Comparison of ENCODE assay signal across 1 cellular context in genomic region chr4:145097821-145098674, GRCh38.
TF ChIP-seq lines count a peak whose summit lies in the region.

Gene ABCE1 (plus strand): TSS chr4:145098311. CDS start chr4:145104413, 6,102 bp downstream.
Gene ANAPC10 (minus strand): TSS chr4:145098196. CDS start chr4:145096099, 2,097 bp downstream.

TF ChIP-seq in HepG2, 621 proteins besides CTCF, POLR2A, EP300 and RAD21 (continued from another document and continues in another):
- TF ChIP-seq GMEB1 (CRISPR knock-in tag; IDR thresholded peaks at IDR 0.05; ENCODE audit: borderline replicate concordance) (peak; percentile 98), KIAA2018 (CRISPR knock-in tag; IDR thresholded peaks at IDR 0.05; ENCODE audit: borderline replicate concordance) (peak; percentile 75; the same call in 1 of the 2 replicates), NFRKB (IDR thresholded peaks at IDR 0.05) (peak; percentile 82), ZNF781 (CRISPR knock-in tag; IDR thresholded peaks at IDR 0.05; ENCODE audit: borderline replicate concordance, not compliant biosample characterization) (peak; percentile 96), SNAPC5 (CRISPR knock-in tag; IDR thresholded peaks at IDR 0.05; ENCODE audit: borderline replicate concordance) (peak; percentile 59; the same call in 1 of the 2 replicates), KLF12 (CRISPR knock-in tag; IDR thresholded peaks at IDR 0.05; ENCODE audit: borderline replicate concordance) (0 out of 2 replicates have a peak, but pooled peaks have one; percentile 30), TEF (CRISPR knock-in tag; IDR thresholded peaks at IDR 0.05) (no peak; the same call in 1 of the 2 replicates), MLLT10 (CRISPR knock-in tag; IDR thresholded peaks at IDR 0.05) (no peak), RXRB (CRISPR knock-in tag; IDR thresholded peaks at IDR 0.05; ENCODE audit: borderline replicate concordance) (peak; percentile 78; the same call in 1 of the 2 replicates), PHF5A (CRISPR knock-in tag; IDR thresholded peaks at IDR 0.05; ENCODE audit: low read depth, unreplicated experiment) (no peak), ZNF446 (CRISPR knock-in tag; IDR thresholded peaks at IDR 0.05) (no peak; the same call in 1 of the 2 replicates), ZBTB10 (CRISPR knock-in tag; IDR thresholded peaks at IDR 0.05; ENCODE audit: borderline replicate concordance) (no peak; the same call in 1 of the 2 replicates), HBP1 (CRISPR knock-in tag; IDR thresholded peaks at IDR 0.05; ENCODE audit: low read depth) (peak; percentile 83; the same call in 1 of the 2 replicates), MTF1 (CRISPR knock-in tag; IDR thresholded peaks at IDR 0.05) (no peak), ONECUT2 (CRISPR knock-in tag; IDR thresholded peaks at IDR 0.05) (no peak), TBP (CRISPR knock-in tag; IDR thresholded peaks at IDR 0.05) (no peak), BCL3 (CRISPR knock-in tag; IDR thresholded peaks at IDR 0.05) (peak; percentile 92), CSRNP2 (CRISPR knock-in tag; conservative IDR thresholded peaks at IDR 0.05; ENCODE audit: low read depth) (no peak; the same call in 1 of the 2 replicates), STAG1 (CRISPR knock-in tag; IDR thresholded peaks at IDR 0.05) (no peak; the same call in 1 of the 2 replicates), KDM1A (CRISPR knock-in tag; IDR thresholded peaks at IDR 0.05) (no peak), MAF1 (CRISPR knock-in tag; IDR thresholded peaks at IDR 0.05; ENCODE audit: borderline replicate concordance) (no peak), ISL2 (CRISPR knock-in tag; IDR thresholded peaks at IDR 0.05) (peak; percentile 72), ZNF44 (CRISPR knock-in tag; IDR thresholded peaks at IDR 0.05) (peak; percentile 77; the same call in 1 of the 2 replicates), SNAPC2 (CRISPR knock-in tag; IDR thresholded peaks at IDR 0.05) (no peak; the same call in 1 of the 2 replicates), SKIL (CRISPR knock-in tag; IDR thresholded peaks at IDR 0.05; ENCODE audit: borderline replicate concordance) (0 out of 2 replicates have a peak, but pooled peaks have one; percentile 12), POGK (CRISPR knock-in tag; conservative IDR thresholded peaks at IDR 0.05) (peak; percentile 83), ZNF143 (CRISPR knock-in tag; IDR thresholded peaks at IDR 0.05) (peak; percentile 80), ZNF30 (CRISPR knock-in tag; IDR thresholded peaks at IDR 0.05) (0 out of 2 replicates have a peak, but pooled peaks have one; percentile 51), HNF4G (IDR thresholded peaks at IDR 0.05; ENCODE audit: borderline replicate concordance, low read depth, low read length) (no peak), HNF4G (CRISPR knock-in tag; IDR thresholded peaks at IDR 0.05; ENCODE audit: borderline replicate concordance, low read depth) (peak; percentile 50; the same call in 1 of the 2 replicates), PLRG1 (conservative IDR thresholded peaks at IDR 0.05) (no peak), WIZ (CRISPR knock-in tag; IDR thresholded peaks at IDR 0.05) (no peak; the same call in 1 of the 2 replicates), HMG20B (CRISPR knock-in tag; conservative IDR thresholded peaks at IDR 0.05) (no peak), ZNF430 (CRISPR knock-in tag; IDR thresholded peaks at IDR 0.05) (peak; percentile 93)
